Comparison of ENCODE assay signal across 10 cellular contexts in genomic region chr5:54663876-54664275, GRCh38.
DNase-seq lines count a peak whose midpoint lies in the region; ATAC-seq, FAIRE-seq and TF ChIP-seq lines count a peak whose summit lies in the region.
"Had no signal": no experiment of that assay in that cellular context is flagged by ENCODE, and none has a peak within 500 bp of the region (broad histone marks: within the 10 kb centered on the region; RNA-seq: fewer than 3 reads in every experiment).

No MANE protein-coding gene starts in this region.

- no peak for ATAC-seq in HepG2
- ATAC-seq: stimulated activated naive CD8-positive, alpha-beta T cell treated with anti-CD3 and anti-CD28 coated beads, Interleukin-15, Interleukin-2, amounts not matched to agents 100 U/mL and 50 U/mL, for 24 hours had no signal

- DNase-seq in dedifferentiated amniotic fluid mesenchymal stem cell (ENCODE audit: extremely low spot score) = peak; percentile 93
- DNase-seq in HepG2 (ENCODE audit: low spot score) = no peak
- peak; percentile 79 to 86 for DNase-seq in tibial artery
- DNase-seq in HAP-1 (ENCODE audit: low spot score in 2 of 2) = no peak
- no peak for DNase-seq in DMS 273 treated with DMSO at 0.1 percent for 48 hours (lab: John Stamatoyannopoulos, UW)
- no peak for DNase-seq in esophagus muscularis mucosa (ENCODE audit: extremely low spot score)
- no peak for DNase-seq in stimulated activated CD4-positive, alpha-beta T cell treated with anti-CD3 and anti-CD28 coated beads, Interleukin-4, amount 100 ng/mL, for 24 hours
- DNase-seq: OCI-M1; stimulated activated naive CD8-positive, alpha-beta T cell treated with anti-CD3 and anti-CD28 coated beads, Interleukin-15, Interleukin-2, amounts not matched to agents 100 U/mL and 50 U/mL, for 24 hours had no signal

- no peaks in the 10 kb centered on the region for H3K9me3 ChIP-seq in HepG2 (ENCODE audit: low read length)
- no peaks in the 10 kb centered on the region for H3K9me3 ChIP-seq in tibial artery
- H3K9me3 ChIP-seq in HAP-1 = no peaks in the 10 kb centered on the region
- peaks cover 0 to 10% (median 4%) of the 10 kb centered on the region in 4 donors for H3K9me3 ChIP-seq in esophagus muscularis mucosa

- H3K4me2 ChIP-seq in HepG2 (ENCODE audit: low read depth, low read length) = no peak overlapping the region

- no peak overlapping the region for H3K4me3 ChIP-seq in HepG2 (replicated peaks in 1 of 3; ENCODE audit: insufficient read depth in 1 of 3, low read depth in 2 of 3, low read length in 3 of 3)
- H3K4me3 ChIP-seq in tibial artery = no peak overlapping the region
- H3K4me3 ChIP-seq in HAP-1 = no peak overlapping the region
- no peak overlapping the region for H3K4me3 ChIP-seq in esophagus muscularis mucosa

- H3K27me3 ChIP-seq in HepG2 (ENCODE audit: control insufficient read depth in 1 of 2, insufficient read depth in 2 of 2, low read length in 2 of 2) (no peaks in the 10 kb centered on the region; a peak in 1 of 5 replicates), tibial artery (no peaks in the 10 kb centered on the region), HAP-1 (ENCODE audit: low read depth) (no peaks in the 10 kb centered on the region), esophagus muscularis mucosa (no peaks in the 10 kb centered on the region)

- CTCF ChIA-PET in HepG2 (lab: Yijun Ruan, JAX; ENCODE audit: low intra/inter-chr PET ratio, low total read pairs) = no interaction called here

- no peak overlapping the region for H2AFZ ChIP-seq in HepG2 (ENCODE audit: low read length)

- H3K9ac ChIP-seq in HepG2 (ENCODE audit: insufficient read depth, low read depth, low read length) = no peak overlapping the region

- H3K27ac ChIP-seq in HepG2 (ENCODE audit: extremely low read length, insufficient read depth, low read length) (no peak overlapping the region), tibial artery (peak overlapping the region; percentile 53 to 59), esophagus muscularis mucosa (replicated peaks in 1 of 4) (no peak overlapping the region)

- TF ChIP-seq EP300 in Ishikawa (IDR thresholded peaks at IDR 0.05; ENCODE audit: borderline replicate concordance) = no peak
- TF ChIP-seq EP300 in HepG2 (IDR thresholded peaks at IDR 0.05; ENCODE audit: low read depth in 2 of 2, low read length in 2 of 2) = no peak
- TF ChIP-seq EP300 in HepG2 (CRISPR knock-in tag; IDR thresholded peaks at IDR 0.05; ENCODE audit: borderline replicate concordance) = no peak
- TF ChIP-seq EP300 in esophagus muscularis mucosa (IDR thresholded peaks at IDR 0.05) = no peak

- WGBS in HepG2 (ENCODE audit: low lambda C conversion rate) = 3% methylated on average over 5 of the region's 5 CpGs
- WGBS in esophagus muscularis mucosa = 67% methylated on average over 5 of the region's 5 CpGs

- POLR2A ChIA-PET in HepG2 (lab: Yijun Ruan, JAX) = no interaction called here

- TF ChIP-seq CTCF in HepG2 (CRISPR knock-in tag; IDR thresholded peaks at IDR 0.05) (no peak), tibial artery (IDR thresholded peaks at IDR 0.05) (no peak), esophagus muscularis mucosa (IDR thresholded peaks at IDR 0.05) (no peak)

- H3K36me3 ChIP-seq in HepG2 (replicated peaks in 1 of 2; ENCODE audit: control insufficient read depth in 1 of 2, insufficient read depth in 2 of 2, low read length in 2 of 2) (no peaks in the 10 kb centered on the region), tibial artery (no peaks in the 10 kb centered on the region), HAP-1 (replicated peaks) (no peaks in the 10 kb centered on the region), esophagus muscularis mucosa (no peaks in the 10 kb centered on the region)

- no peaks in the 10 kb centered on the region for H4K20me1 ChIP-seq in HepG2 (ENCODE audit: insufficient read depth, low read length)

- in situ Hi-C loops in HepG2 (cut with HindIII; ENCODE audit: extremely low pct_ligation_motif_present, low pct_unique_long_range_greater_than_20kb) (no loop called here), HAP-1 (cut with MboI; ENCODE audit: low sequenced_read_pairs) (no loop called here)

- intact Hi-C loops in HepG2 (cut with micrococcal nuclease; ENCODE audit: unreplicated experiment) = no loop called here
- intact Hi-C loops in tibial artery (cut with DNase I; ENCODE audit: low total_unique reads) = no loop called here
- intact Hi-C loops in esophagus muscularis mucosa (cut with DNase I) = no loop called here

- no peaks in the 10 kb centered on the region for H3K4me1 ChIP-seq in HepG2 (ENCODE audit: insufficient read depth, low read length)
- peaks cover 0 to 60% (median 27%) of the 10 kb centered on the region in 4 donors for H3K4me1 ChIP-seq in tibial artery
- H3K4me1 ChIP-seq in HAP-1 = no peaks in the 10 kb centered on the region
- peaks cover 0 to 27% (median 12%) of the 10 kb centered on the region in 4 donors for H3K4me1 ChIP-seq in esophagus muscularis mucosa

- no peaks in the 10 kb centered on the region for H3K79me2 ChIP-seq in HepG2 (ENCODE audit: insufficient read depth, low read length)

- no peak for TF ChIP-seq POLR2A in HepG2 (IDR thresholded peaks at IDR 0.05; ENCODE audit: insufficient read depth in 1 of 2, low read depth in 2 of 2, low read length in 2 of 2)
- TF ChIP-seq POLR2A in esophagus muscularis mucosa (IDR thresholded peaks at IDR 0.05; ENCODE audit: low read depth) = no peak

- no peak for FAIRE-seq in HepG2 (lab: Jason Lieb, UNC)

- no TSS peak for BruUV-seq in HepG2 (replicated peaks; lab: Mats Ljungman, UMichigan)

- no peak for TF ChIP-seq RAD21 in Ishikawa (IDR thresholded peaks at IDR 0.05; ENCODE audit: low read depth)
- TF ChIP-seq RAD21 in HepG2 (CRISPR knock-in tag; IDR thresholded peaks at IDR 0.05) = no peak

TF ChIP-seq in Ishikawa, 13 proteins besides CTCF, POLR2A, EP300 and RAD21 (continues in another document):
- no peak for TF ChIP-seq CREB1 (IDR thresholded peaks at IDR 0.05; ENCODE audit: low read depth)
- peak; percentile 86 for TF ChIP-seq CEBPB (IDR thresholded peaks at IDR 0.05)
- no peak for TF ChIP-seq FOXM1 (IDR thresholded peaks at IDR 0.05; ENCODE audit: borderline replicate concordance, low read depth)
- TF ChIP-seq TCF12 (IDR thresholded peaks at IDR 0.05; ENCODE audit: low read depth) = no peak
- TF ChIP-seq TEAD4 (IDR thresholded peaks at IDR 0.05) = peak; percentile 5; the same call in 1 of the 2 replicates
- no peak for TF ChIP-seq NFIC (IDR thresholded peaks at IDR 0.05)
- TF ChIP-seq, protein P1, sequence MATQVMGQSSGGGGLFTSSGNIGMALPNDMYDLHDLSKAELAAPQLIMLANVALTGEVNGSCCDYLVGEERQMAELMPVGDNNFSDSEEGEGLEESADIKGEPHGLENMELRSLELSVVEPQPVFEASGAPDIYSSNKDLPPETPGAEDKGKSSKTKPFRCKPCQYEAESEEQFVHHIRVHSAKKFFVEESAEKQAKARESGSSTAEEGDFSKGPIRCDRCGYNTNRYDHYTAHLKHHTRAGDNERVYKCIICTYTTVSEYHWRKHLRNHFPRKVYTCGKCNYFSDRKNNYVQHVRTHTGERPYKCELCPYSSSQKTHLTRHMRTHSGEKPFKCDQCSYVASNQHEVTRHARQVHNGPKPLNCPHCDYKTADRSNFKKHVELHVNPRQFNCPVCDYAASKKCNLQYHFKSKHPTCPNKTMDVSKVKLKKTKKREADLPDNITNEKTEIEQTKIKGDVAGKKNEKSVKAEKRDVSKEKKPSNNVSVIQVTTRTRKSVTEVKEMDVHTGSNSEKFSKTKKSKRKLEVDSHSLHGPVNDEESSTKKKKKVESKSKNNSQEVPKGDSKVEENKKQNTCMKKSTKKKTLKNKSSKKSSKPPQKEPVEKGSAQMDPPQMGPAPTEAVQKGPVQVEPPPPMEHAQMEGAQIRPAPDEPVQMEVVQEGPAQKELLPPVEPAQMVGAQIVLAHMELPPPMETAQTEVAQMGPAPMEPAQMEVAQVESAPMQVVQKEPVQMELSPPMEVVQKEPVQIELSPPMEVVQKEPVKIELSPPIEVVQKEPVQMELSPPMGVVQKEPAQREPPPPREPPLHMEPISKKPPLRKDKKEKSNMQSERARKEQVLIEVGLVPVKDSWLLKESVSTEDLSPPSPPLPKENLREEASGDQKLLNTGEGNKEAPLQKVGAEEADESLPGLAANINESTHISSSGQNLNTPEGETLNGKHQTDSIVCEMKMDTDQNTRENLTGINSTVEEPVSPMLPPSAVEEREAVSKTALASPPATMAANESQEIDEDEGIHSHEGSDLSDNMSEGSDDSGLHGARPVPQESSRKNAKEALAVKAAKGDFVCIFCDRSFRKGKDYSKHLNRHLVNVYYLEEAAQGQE (IDR thresholded peaks at IDR 0.05; ENCODE audit: low read depth) = no peak

TF ChIP-seq in HepG2, 621 proteins besides CTCF, POLR2A, EP300 and RAD21:
- TF ChIP-seq, protein P2, sequence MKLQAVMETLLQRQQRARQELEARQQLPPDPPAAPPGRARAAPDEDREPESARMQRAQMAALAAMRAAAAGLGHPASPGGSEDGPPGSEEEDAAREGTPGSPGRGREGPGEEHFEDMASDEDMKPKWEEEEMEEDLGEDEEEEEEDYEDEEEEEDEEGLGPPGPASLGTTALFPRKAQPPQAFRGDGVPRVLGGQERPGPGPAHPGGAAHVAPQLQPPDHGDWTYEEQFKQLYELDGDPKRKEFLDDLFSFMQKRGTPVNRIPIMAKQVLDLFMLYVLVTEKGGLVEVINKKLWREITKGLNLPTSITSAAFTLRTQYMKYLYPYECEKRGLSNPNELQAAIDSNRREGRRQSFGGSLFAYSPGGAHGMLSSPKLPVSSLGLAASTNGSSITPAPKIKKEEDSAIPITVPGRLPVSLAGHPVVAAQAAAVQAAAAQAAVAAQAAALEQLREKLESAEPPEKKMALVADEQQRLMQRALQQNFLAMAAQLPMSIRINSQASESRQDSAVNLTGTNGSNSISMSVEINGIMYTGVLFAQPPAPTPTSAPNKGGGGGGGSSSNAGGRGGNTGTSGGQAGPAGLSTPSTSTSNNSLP (IDR thresholded peaks at IDR 0.05; ENCODE audit: low read depth, low read length) = no peak
- 0 out of 4 replicates have a peak, but pooled peaks of 1 of the 2 experiments have one; percentile 3 for TF ChIP-seq MAFK (conservative IDR thresholded peaks at IDR 0.05 in 1 of 2, IDR thresholded peaks at IDR 0.05 in 1 of 2; ENCODE audit: low read length in 2 of 2)
- peak; percentile 39; the same call in 1 of the 2 replicates for TF ChIP-seq CEBPB (IDR thresholded peaks at IDR 0.05; ENCODE audit: borderline replicate concordance, low read depth, low read length)
- TF ChIP-seq SP4 (CRISPR knock-in tag; IDR thresholded peaks at IDR 0.05) = no peak
- no peak for TF ChIP-seq SOX6 (IDR thresholded peaks at IDR 0.05)
- TF ChIP-seq SOX6 (CRISPR knock-in tag; IDR thresholded peaks at IDR 0.05) = no peak

Comparison
In these comparisons a context has a peak if more than half of its experiments do, and no peak if none do; other contexts are left out.
1. DNase-seq: peak in dedifferentiated amniotic fluid mesenchymal stem cell (single experiment) and tibial artery (2 of 2); none in HepG2 (single experiment), HAP-1 (0 of 2), DMS 273 treated with DMSO at 0.1 percent for 48 hours (single experiment), esophagus muscularis mucosa (single experiment) and stimulated activated CD4-positive, alpha-beta T cell treated with anti-CD3 and anti-CD28 coated beads, Interleukin-4, amount 100 ng/mL, for 24 hours (single experiment).
2. H3K27ac ChIP-seq: peak in tibial artery (2 of 2); none in HepG2 (single experiment) and esophagus muscularis mucosa (0 of 4).